Comparison of ENCODE assay signal across 1 cellular context in the genomic region with DNA sequence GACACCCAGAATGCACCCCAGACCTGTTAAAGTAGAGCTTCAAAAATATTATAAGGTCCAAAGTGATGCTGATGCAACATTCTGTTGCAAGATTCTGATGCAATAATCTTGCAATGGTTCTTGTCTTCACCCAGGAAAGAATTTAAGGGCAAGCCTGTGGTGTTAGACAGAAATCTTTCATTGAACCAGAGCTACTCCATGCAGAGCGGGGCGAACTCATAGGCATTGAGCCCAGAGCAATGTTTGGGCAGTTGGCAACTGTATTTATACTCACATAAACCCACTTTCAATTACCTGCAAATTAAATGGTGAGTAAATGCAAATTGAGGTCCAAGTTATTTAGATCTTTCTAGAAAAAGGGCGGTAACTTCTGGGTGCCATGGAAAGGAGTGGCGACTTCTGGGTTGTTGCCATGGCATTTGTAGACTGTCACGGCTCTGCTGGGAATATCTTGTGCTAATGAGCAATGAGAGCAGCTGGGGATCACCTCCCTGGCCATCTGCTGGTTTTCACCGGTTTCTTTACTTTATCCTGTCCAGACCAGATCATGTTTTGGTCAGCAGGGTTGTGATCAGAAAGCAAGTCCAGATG.
TF ChIP-seq lines count a peak whose summit lies in the region.

No MANE protein-coding gene starts in this region.

TF ChIP-seq in K562, 482 proteins besides CTCF, POLR2A, EP300 and RAD21 (continued from another document and continues in another):
- no peak for TF ChIP-seq CHD2 (IDR thresholded peaks at IDR 0.05; ENCODE audit: low read depth, low read length)
- no peak for TF ChIP-seq NCOA1 (IDR thresholded peaks at IDR 0.05; ENCODE audit: low read depth)
- TF ChIP-seq, protein P1, sequence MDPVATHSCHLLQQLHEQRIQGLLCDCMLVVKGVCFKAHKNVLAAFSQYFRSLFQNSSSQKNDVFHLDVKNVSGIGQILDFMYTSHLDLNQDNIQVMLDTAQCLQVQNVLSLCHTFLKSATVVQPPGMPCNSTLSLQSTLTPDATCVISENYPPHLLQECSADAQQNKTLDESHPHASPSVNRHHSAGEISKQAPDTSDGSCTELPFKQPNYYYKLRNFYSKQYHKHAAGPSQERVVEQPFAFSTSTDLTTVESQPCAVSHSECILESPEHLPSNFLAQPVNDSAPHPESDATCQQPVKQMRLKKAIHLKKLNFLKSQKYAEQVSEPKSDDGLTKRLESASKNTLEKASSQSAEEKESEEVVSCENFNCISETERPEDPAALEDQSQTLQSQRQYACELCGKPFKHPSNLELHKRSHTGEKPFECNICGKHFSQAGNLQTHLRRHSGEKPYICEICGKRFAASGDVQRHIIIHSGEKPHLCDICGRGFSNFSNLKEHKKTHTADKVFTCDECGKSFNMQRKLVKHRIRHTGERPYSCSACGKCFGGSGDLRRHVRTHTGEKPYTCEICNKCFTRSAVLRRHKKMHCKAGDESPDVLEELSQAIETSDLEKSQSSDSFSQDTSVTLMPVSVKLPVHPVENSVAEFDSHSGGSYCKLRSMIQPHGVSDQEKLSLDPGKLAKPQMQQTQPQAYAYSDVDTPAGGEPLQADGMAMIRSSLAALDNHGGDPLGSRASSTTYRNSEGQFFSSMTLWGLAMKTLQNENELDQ (CRISPR knock-in tag; IDR thresholded peaks at IDR 0.05; ENCODE audit: borderline replicate concordance) = no peak
- no peak for TF ChIP-seq HNRNPH1 (optimal IDR thresholded peaks at IDR 0.05; ENCODE audit: low read depth, low read length)
- TF ChIP-seq ZNF717 (CRISPR knock-in tag; IDR thresholded peaks at IDR 0.05) = peak; percentile 97
- TF ChIP-seq NFRKB (IDR thresholded peaks at IDR 0.05; ENCODE audit: low read depth) = 0 out of 2 replicates have a peak, but pooled peaks have one; percentile 12
- TF ChIP-seq, protein P2, sequence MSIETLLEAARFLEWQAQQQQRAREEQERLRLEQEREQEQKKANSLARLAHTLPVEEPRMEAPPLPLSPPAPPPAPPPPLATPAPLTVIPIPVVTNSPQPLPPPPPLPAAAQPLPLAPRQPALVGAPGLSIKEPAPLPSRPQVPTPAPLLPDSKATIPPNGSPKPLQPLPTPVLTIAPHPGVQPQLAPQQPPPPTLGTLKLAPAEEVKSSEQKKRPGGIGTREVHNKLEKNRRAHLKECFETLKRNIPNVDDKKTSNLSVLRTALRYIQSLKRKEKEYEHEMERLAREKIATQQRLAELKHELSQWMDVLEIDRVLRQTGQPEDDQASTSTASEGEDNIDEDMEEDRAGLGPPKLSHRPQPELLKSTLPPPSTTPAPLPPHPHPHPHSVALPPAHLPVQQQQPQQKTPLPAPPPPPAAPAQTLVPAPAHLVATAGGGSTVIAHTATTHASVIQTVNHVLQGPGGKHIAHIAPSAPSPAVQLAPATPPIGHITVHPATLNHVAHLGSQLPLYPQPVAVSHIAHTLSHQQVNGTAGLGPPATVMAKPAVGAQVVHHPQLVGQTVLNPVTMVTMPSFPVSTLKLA (conservative IDR thresholded peaks at IDR 0.05) = no peak
- no peak for TF ChIP-seq ZNF512 (tag; IDR thresholded peaks at IDR 0.05)
- TF ChIP-seq, protein P3, sequence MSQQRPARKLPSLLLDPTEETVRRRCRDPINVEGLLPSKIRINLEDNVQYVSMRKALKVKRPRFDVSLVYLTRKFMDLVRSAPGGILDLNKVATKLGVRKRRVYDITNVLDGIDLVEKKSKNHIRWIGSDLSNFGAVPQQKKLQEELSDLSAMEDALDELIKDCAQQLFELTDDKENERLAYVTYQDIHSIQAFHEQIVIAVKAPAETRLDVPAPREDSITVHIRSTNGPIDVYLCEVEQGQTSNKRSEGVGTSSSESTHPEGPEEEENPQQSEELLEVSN (IDR thresholded peaks at IDR 0.05; ENCODE audit: borderline replicate concordance in 1 of 2, extremely low read depth in 1 of 2, insufficient read depth in 1 of 2, insufficient read length in 1 of 2, low read depth in 1 of 2, low read length in 1 of 2, poor library complexity in 1 of 2, severe bottlenecking in 1 of 2) = no peak
- peak; percentile 87 for TF ChIP-seq FOXJ2 (tag; IDR thresholded peaks at IDR 0.05)
- no peak for TF ChIP-seq NFE2 (IDR thresholded peaks at IDR 0.05; ENCODE audit: low read depth)
- no peak for TF ChIP-seq NCOA4 (IDR thresholded peaks at IDR 0.05; ENCODE audit: partially characterized antibody)
- no peak for TF ChIP-seq FOXP1 (CRISPR knock-in tag; IDR thresholded peaks at IDR 0.05)
- peak; percentile 99 for TF ChIP-seq MBD1 (CRISPR knock-in tag; IDR thresholded peaks at IDR 0.05)
- peak; percentile 100 for TF ChIP-seq ZNF175 (CRISPR knock-in tag; IDR thresholded peaks at IDR 0.05; ENCODE audit: low read depth)
- TF ChIP-seq SMARCA5 (IDR thresholded peaks at IDR 0.05) = no peak
- TF ChIP-seq ZNF124 (CRISPR knock-in tag; IDR thresholded peaks at IDR 0.05) = no peak
- TF ChIP-seq MTF1 (CRISPR knock-in tag; IDR thresholded peaks at IDR 0.05; ENCODE audit: borderline replicate concordance) = peak; percentile 95
- peak; percentile 86 for TF ChIP-seq ZNF23 (CRISPR knock-in tag; IDR thresholded peaks at IDR 0.05)
- TF ChIP-seq ZNF134 (CRISPR knock-in tag; conservative IDR thresholded peaks at IDR 0.05) = peak; percentile 97
- TF ChIP-seq ARHGAP35 (IDR thresholded peaks at IDR 0.05; ENCODE audit: partially characterized antibody) = no peak
- TF ChIP-seq PHTF2 (CRISPR knock-in tag; IDR thresholded peaks at IDR 0.05) = peak; percentile 99
- no peak for TF ChIP-seq GATA2 (CRISPR knock-in tag; IDR thresholded peaks at IDR 0.05)
- no peak for TF ChIP-seq ZNF740 (CRISPR knock-in tag; IDR thresholded peaks at IDR 0.05)
- peak in 1 of 2 experiments; percentile 99; a peak in 2 of 4 replicates for TF ChIP-seq ZNF740 (tag; IDR thresholded peaks at IDR 0.05)
- no peak for TF ChIP-seq PKNOX1 (IDR thresholded peaks at IDR 0.05)
- no peak for TF ChIP-seq BRD9 (IDR thresholded peaks at IDR 0.05; ENCODE audit: low read depth, partially characterized antibody)
- peak; percentile 96 for TF ChIP-seq IRF9 (tag; IDR thresholded peaks at IDR 0.05)
- TF ChIP-seq TAF7 (tag; IDR thresholded peaks at IDR 0.05) = peak; percentile 97
- no peak for TF ChIP-seq PURB (CRISPR knock-in tag; IDR thresholded peaks at IDR 0.05; ENCODE audit: low read depth)
- no peak for TF ChIP-seq MIER1 (IDR thresholded peaks at IDR 0.05; ENCODE audit: low read depth)
- 0 out of 2 replicates have a peak, but pooled peaks have one; percentile 32 for TF ChIP-seq JUN (IDR thresholded peaks at IDR 0.05; ENCODE audit: borderline replicate concordance, low read depth, low read length)
- no peak for TF ChIP-seq JUN (CRISPR knock-in tag; IDR thresholded peaks at IDR 0.05; ENCODE audit: borderline replicate concordance)
- TF ChIP-seq ZBTB9 (CRISPR knock-in tag; IDR thresholded peaks at IDR 0.05) = peak; percentile 100
- no peak for TF ChIP-seq RB1 (IDR thresholded peaks at IDR 0.05; ENCODE audit: low read depth)
- peak; percentile 92 for TF ChIP-seq NFIX (CRISPR knock-in tag; IDR thresholded peaks at IDR 0.05; ENCODE audit: low read depth)
- peak; percentile 100 for TF ChIP-seq ZNF644 (tag; IDR thresholded peaks at IDR 0.05; ENCODE audit: low read depth)
- TF ChIP-seq, protein P4, sequence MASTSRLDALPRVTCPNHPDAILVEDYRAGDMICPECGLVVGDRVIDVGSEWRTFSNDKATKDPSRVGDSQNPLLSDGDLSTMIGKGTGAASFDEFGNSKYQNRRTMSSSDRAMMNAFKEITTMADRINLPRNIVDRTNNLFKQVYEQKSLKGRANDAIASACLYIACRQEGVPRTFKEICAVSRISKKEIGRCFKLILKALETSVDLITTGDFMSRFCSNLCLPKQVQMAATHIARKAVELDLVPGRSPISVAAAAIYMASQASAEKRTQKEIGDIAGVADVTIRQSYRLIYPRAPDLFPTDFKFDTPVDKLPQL (IDR thresholded peaks at IDR 0.05; ENCODE audit: extremely low read depth, insufficient read length) = no peak
- TF ChIP-seq MXI1 (IDR thresholded peaks at IDR 0.05; ENCODE audit: low read depth, low read length) = no peak
- TF ChIP-seq TFAM (CRISPR knock-in tag; conservative IDR thresholded peaks at IDR 0.05) = no peak
- TF ChIP-seq C11orf30 (IDR thresholded peaks at IDR 0.05; ENCODE audit: low read depth) = no peak
- TF ChIP-seq TRIM28 (IDR thresholded peaks at IDR 0.05) = no peak
- TF ChIP-seq MXD1 (CRISPR knock-in tag; IDR thresholded peaks at IDR 0.05; ENCODE audit: borderline replicate concordance, poor library complexity, severe bottlenecking) = peak; percentile 70
- no peak for TF ChIP-seq CREB1 (IDR thresholded peaks at IDR 0.05)
- TF ChIP-seq CREB1 (CRISPR knock-in tag; IDR thresholded peaks at IDR 0.05) = no peak
- no peak for TF ChIP-seq MYBL2 (IDR thresholded peaks at IDR 0.05; ENCODE audit: low read depth)
- no peak for TF ChIP-seq MYBL2 (CRISPR knock-in tag; IDR thresholded peaks at IDR 0.05; ENCODE audit: borderline replicate concordance)
- no peak for TF ChIP-seq KDM4B (IDR thresholded peaks at IDR 0.05; ENCODE audit: borderline replicate concordance in 2 of 2, low read depth in 1 of 2)
- TF ChIP-seq ZNF445 (CRISPR knock-in tag; IDR thresholded peaks at IDR 0.05; ENCODE audit: low read depth) = peak; percentile 81; the same call in 1 of the 2 replicates
- no peak for TF ChIP-seq FOS (IDR thresholded peaks at IDR 0.05; ENCODE audit: extremely low read depth, insufficient read length)
- TF ChIP-seq ZNF699 (CRISPR knock-in tag; IDR thresholded peaks at IDR 0.05; ENCODE audit: insufficient replicate concordance) = peak; percentile 91
- TF ChIP-seq, protein P5, sequence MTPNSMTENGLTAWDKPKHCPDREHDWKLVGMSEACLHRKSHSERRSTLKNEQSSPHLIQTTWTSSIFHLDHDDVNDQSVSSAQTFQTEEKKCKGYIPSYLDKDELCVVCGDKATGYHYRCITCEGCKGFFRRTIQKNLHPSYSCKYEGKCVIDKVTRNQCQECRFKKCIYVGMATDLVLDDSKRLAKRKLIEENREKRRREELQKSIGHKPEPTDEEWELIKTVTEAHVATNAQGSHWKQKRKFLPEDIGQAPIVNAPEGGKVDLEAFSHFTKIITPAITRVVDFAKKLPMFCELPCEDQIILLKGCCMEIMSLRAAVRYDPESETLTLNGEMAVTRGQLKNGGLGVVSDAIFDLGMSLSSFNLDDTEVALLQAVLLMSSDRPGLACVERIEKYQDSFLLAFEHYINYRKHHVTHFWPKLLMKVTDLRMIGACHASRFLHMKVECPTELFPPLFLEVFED (CRISPR knock-in tag; conservative IDR thresholded peaks at IDR 0.05) = peak; percentile 100
- TF ChIP-seq SMAD2 (IDR thresholded peaks at IDR 0.05; ENCODE audit: low read depth, low read length) = no peak
